In genomic region chr4:9151814-9152181, GRCh38 we compare ENCODE assay signal across 9 cellular contexts. TPM values are rescaled to one million over a fixed set of nuclear protein-coding genes. Genes with fewer than 3 reads are reported as not detected.
A peak's percentile ranks its signal among the peaks of the same experiment; 100 is the strongest.
DNase-seq lines count a peak whose midpoint lies in the region; ATAC-seq and TF ChIP-seq lines count a peak whose summit lies in the region.
"Not testable (repeated sequence)": the region's sequence is repeated elsewhere in the genome, so short reads cannot be mapped to it uniquely, and the experiment has no call there.
"Had no signal": no experiment of that assay in that cellular context is flagged by ENCODE, and none has a peak within 500 bp of the region (broad histone marks: within the 10 kb centered on the region; RNA-seq: fewer than 3 reads in every experiment).

No MANE protein-coding gene starts in this region.

- H2AFZ ChIP-seq in fibroblast of lung (ENCODE audit: low read length) (peak overlapping the region; percentile 30), neuron (ENCODE audit: low read depth, low read length) (peak overlapping the region; percentile 54)

- H3K4me3 Mint-ChIP-seq in WTC11, result peak overlapping the region; percentile 84
- H3K4me3 Mint-ChIP-seq in brain, result peak overlapping the region; percentile 93 to 97 (median 93)

- H3K36me3 Mint-ChIP-seq in WTC11, result peaks cover 24% of the 10 kb centered on the region
- H3K36me3 Mint-ChIP-seq in brain, result not testable (repeated sequence)

- not testable (repeated sequence) for H3K27me3 Mint-ChIP-seq in WTC11 (ENCODE audit: low read depth); brain

- not testable (repeated sequence) for TF ChIP-seq CTCF in WTC11 (IDR thresholded peaks at IDR 0.05); brain (conservative IDR thresholded peaks at IDR 0.05); fibroblast of lung (conservative IDR thresholded peaks at IDR 0.05 in 1 of 2, IDR thresholded peaks at IDR 0.05 in 1 of 2; ENCODE audit: low read depth in 1 of 2, low read length in 2 of 2)

- H3K27ac ChIP-seq in fibroblast of lung (ENCODE audit: insufficient read depth, low read length), result peak overlapping the region; percentile 75
- peak overlapping the region; percentile 69 for H3K27ac ChIP-seq in stomach smooth muscle (ENCODE audit: low read length)

- peak; percentile 1 for DNase-seq in CD1c-positive myeloid dendritic cell (ENCODE audit: extremely low spot score)
- not testable (repeated sequence) for DNase-seq in Jurkat, Clone E6-1 (ENCODE audit: low read depth, low spot score); WTC11 (ENCODE audit: low spot score)
- DNase-seq in fibroblast of lung (ENCODE audit: low read depth in 2 of 2), result peak; percentile 11 to 36
- DNase-seq in left kidney (ENCODE audit: low read depth, low spot score), result peak; percentile 48

- H3K36me3 ChIP-seq in fibroblast of lung (ENCODE audit: control insufficient read depth, insufficient read depth, low read length); neuron (ENCODE audit: insufficient read depth, low read length); stomach smooth muscle (ENCODE audit: control insufficient read depth in 2 of 2, insufficient read depth in 2 of 2, low read length in 2 of 2): not testable (repeated sequence)

- not testable (repeated sequence) for H3K9me3 ChIP-seq in fibroblast of lung (ENCODE audit: control insufficient read depth, insufficient read depth, low read depth, low read length); neuron (ENCODE audit: low read length); stomach smooth muscle (ENCODE audit: control insufficient read depth in 2 of 2, low read length in 2 of 2)

- not testable (repeated sequence) for H3K79me2 ChIP-seq in fibroblast of lung (ENCODE audit: control insufficient read depth, insufficient read depth, low read length)

- not testable (repeated sequence) for H3K27me3 ChIP-seq in fibroblast of lung (ENCODE audit: control insufficient read depth, insufficient read depth, low read length); neuron (ENCODE audit: insufficient read depth, low read length); stomach smooth muscle (ENCODE audit: control insufficient read depth in 1 of 2, insufficient read depth in 2 of 2, low read length in 2 of 2)

- CTCF ChIA-PET in WTC11 (lab: Charles Lee), result not testable (repeated sequence)

- H3K4me1 Mint-ChIP-seq in WTC11, result not testable (repeated sequence)
- H3K4me1 Mint-ChIP-seq in brain, result peaks cover 22% of the 10 kb centered on the region

- H4K20me1 ChIP-seq in fibroblast of lung (ENCODE audit: control insufficient read depth, extremely low read depth, insufficient read depth, low read length), result not testable (repeated sequence)

- POLR2A ChIA-PET in WTC11 (lab: Charles Lee), result not testable (repeated sequence)

- H3K4me1 ChIP-seq in fibroblast of lung (ENCODE audit: control insufficient read depth, extremely low read depth, insufficient read depth, low read length); neuron (ENCODE audit: insufficient read depth, low read length); stomach smooth muscle (ENCODE audit: control insufficient read depth, insufficient read depth, low read length): not testable (repeated sequence)

- peak overlapping the region; percentile 82 for H3K4me2 ChIP-seq in fibroblast of lung (ENCODE audit: extremely low read depth, insufficient read depth, low read length)

- peak overlapping the region; percentile 50 for H3K9ac ChIP-seq in fibroblast of lung (ENCODE audit: insufficient read depth, low read length)
- H3K9ac ChIP-seq in stomach smooth muscle (ENCODE audit: low read length in 2 of 2), result peak overlapping the region; percentile 71 to 76

- H3K27ac Mint-ChIP-seq in WTC11 (peak overlapping the region; percentile 74), brain (peak overlapping the region in 4 of 5 experiments; percentile 64 to 99 (median 88))

- H3K4me3 ChIP-seq in Jurkat, Clone E6-1 (ENCODE audit: low read length), result peak overlapping the region; percentile 60
- H3K4me3 ChIP-seq in fibroblast of lung (replicated peaks in 1 of 4; ENCODE audit: control extremely low read depth in 1 of 4, insufficient read depth in 1 of 4, low read depth in 3 of 4, low read length in 4 of 4) (peak overlapping the region; percentile 48 to 92 (median 64)), neuron (ENCODE audit: low read length) (peak overlapping the region; percentile 56), stomach smooth muscle (ENCODE audit: low read length in 2 of 2) (peak overlapping the region; percentile 76 to 77)

- ATAC-seq in WTC11, result not testable (repeated sequence)

- H3K9me3 Mint-ChIP-seq in WTC11, result peaks cover 14% of the 10 kb centered on the region
- not testable (repeated sequence) for H3K9me3 Mint-ChIP-seq in brain

RNA-seq across cellular contexts. Expression of gene FAM90A26, which starts 18.4 kb away (rescaled TPM):
- not detected for polyA plus RNA-seq in Jurkat, Clone E6-1 (2012; ENCODE audit: insufficient read depth, insufficient read length)
- total RNA-seq in WTC11 (2021), result 0.09 to 0.11 TPM in 2 of 3 replicates, not detected in the other
- polyA plus RNA-seq in brain (ENCODE audit: insufficient read depth, low read depth, low replicate concordance), result not detected
- total RNA-seq in fibroblast of lung, result not detected in 2 replicates
- polyA plus RNA-seq in fibroblast of lung, result not detected in 2 replicates
- polyA plus RNA-seq in fibroblast of lung (2012), result not detected in 2 replicates
- not detected in 2 replicates for polyA minus RNA-seq in fibroblast of lung (ENCODE audit: low replicate concordance)
- total RNA-seq: omental fat pad had no signal

RNA-seq across cellular contexts. Expression of gene USP17L10, which starts 58.7 kb away (rescaled TPM):
- polyA plus RNA-seq in Jurkat, Clone E6-1 (2012; ENCODE audit: insufficient read depth, insufficient read length), result not detected
- total RNA-seq in WTC11 (2021) (not detected in 3 replicates), fibroblast of lung (not detected in 2 replicates)
- polyA plus RNA-seq in brain (ENCODE audit: insufficient read depth, low read depth, low replicate concordance) (not detected), fibroblast of lung (not detected in 2 replicates)
- polyA plus RNA-seq in fibroblast of lung (2012), result not detected in 2 replicates
- not detected in 2 replicates for polyA minus RNA-seq in fibroblast of lung (ENCODE audit: low replicate concordance)
- total RNA-seq: omental fat pad had no signal
